In the genomic region with DNA sequence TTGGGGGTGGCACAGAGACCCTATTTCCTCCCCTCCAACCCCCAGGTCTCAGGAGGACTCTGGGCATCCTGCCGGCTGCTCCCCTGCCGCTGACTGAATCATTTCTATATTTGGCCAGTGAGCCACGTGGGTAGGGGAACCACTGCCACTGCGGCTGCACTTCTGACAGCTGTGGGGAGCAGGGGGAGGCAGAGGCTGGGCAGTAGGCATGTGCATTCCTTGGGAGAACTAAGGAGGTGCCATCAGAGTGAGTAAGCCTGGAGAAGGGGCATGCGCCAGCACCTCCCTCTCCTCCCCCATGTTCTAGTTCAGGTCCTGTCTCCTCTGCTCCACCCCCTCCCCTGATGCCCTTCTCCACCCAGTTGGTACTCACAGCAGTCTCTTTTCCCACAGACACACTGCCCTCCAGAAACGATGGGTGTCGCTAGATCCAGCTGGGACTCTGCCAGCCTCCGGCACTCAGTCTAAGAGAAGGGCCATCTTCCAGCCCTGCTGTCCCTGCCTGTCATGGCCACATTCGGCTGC, we compare ENCODE assay signal across 8 cellular contexts. TPM values are rescaled to one million over a fixed set of nuclear protein-coding genes. Genes with fewer than 3 reads are reported as not detected.
DNase-seq lines count a peak whose midpoint lies in the region; ATAC-seq and TF ChIP-seq lines count a peak whose summit lies in the region.

No MANE protein-coding gene starts in this region.

- no peak overlapping the region for H3K27ac Mint-ChIP-seq in stimulated activated memory B cell treated with anti-CD40 and anti-IgM and Interleukin-4, amounts not matched to agents 10 μg/mL and 1 μg/mL and 100 μg/mL, for 72 hours

- no peak overlapping the region for H3K4me3 Mint-ChIP-seq in stimulated activated memory B cell treated with anti-CD40 and anti-IgM and Interleukin-4, amounts not matched to agents 10 μg/mL and 1 μg/mL and 100 μg/mL, for 72 hours

- H3K4me1 Mint-ChIP-seq in stimulated activated memory B cell treated with anti-CD40 and anti-IgM and Interleukin-4, amounts not matched to agents 10 μg/mL and 1 μg/mL and 100 μg/mL, for 72 hours = peaks cover 8% of the 10 kb centered on the region

- H3K36me3 ChIP-seq in lung (ENCODE audit: control insufficient read depth in 2 of 2, insufficient read depth in 2 of 2, low read length in 2 of 2) = no peaks in the 10 kb centered on the region

- in situ Hi-C loops in GM13977 (cut with MboI; ENCODE audit: low pct_unique_long_range_greater_than_20kb, low sequenced_read_pairs, unreplicated experiment) = loop anchor here (10.0 kb wide), 1 partner anchor 187 kb away; the partner anchor contains the start of gene CHIT1

- WGBS in lung, 2 donors = 36 to 41% methylated on average over 9 of the region's 9 CpGs

- peak overlapping the region; percentile 45 for H3K27ac ChIP-seq in angular gyrus (ENCODE audit: low read depth, low read length)
- H3K27ac ChIP-seq in lung (ENCODE audit: low read depth in 1 of 2, low read length in 1 of 2) = peak overlapping the region in 1 of 2 donors; percentile 86

- H3K9me3 ChIP-seq in lung (ENCODE audit: control insufficient read depth in 2 of 2, insufficient read depth in 1 of 2, low read length in 1 of 2) = peaks cover 0 to 2% of the 10 kb centered on the region in 2 donors

- no peaks in the 10 kb centered on the region for H3K27me3 ChIP-seq in lung (ENCODE audit: control insufficient read depth, insufficient read depth)

- no peak overlapping the region for H3K4me3 ChIP-seq in lung

- no peaks in the 10 kb centered on the region for H3K9me3 Mint-ChIP-seq in stimulated activated memory B cell treated with anti-CD40 and anti-IgM and Interleukin-4, amounts not matched to agents 10 μg/mL and 1 μg/mL and 100 μg/mL, for 72 hours

- DNase-seq in EL = peak; percentile 91
- DNase-seq in lung (ENCODE audit: low spot score) = no peak
- DNase-seq in NCI-H1105 treated with DMSO at 0.1 percent for 48 hours (lab: John Stamatoyannopoulos, UW) = no peak
- no peak for DNase-seq in GM13977 (ENCODE audit: low spot score)

- TF ChIP-seq CTCF in lung (IDR thresholded peaks at IDR 0.05; ENCODE audit: control extremely low read depth, extremely low read depth) = no peak
- no peak for TF ChIP-seq CTCF in GM13977 (IDR thresholded peaks at IDR 0.05; ENCODE audit: extremely low read depth, insufficient read depth, missing control alignments)

- H3K4me1 ChIP-seq in lung (ENCODE audit: control insufficient read depth in 2 of 2, insufficient read depth in 2 of 2, low read length in 2 of 2) = peaks cover 0 to 3% of the 10 kb centered on the region in 2 donors

- ATAC-seq in HG03175 (IDR thresholded peaks at IDR 0.05; ENCODE audit: unreplicated experiment) = peak; percentile 56
- ATAC-seq in lung (ENCODE audit: insufficient read depth, low FRiP score) = peak; percentile 51
- ATAC-seq in stimulated activated memory B cell treated with anti-CD40 and anti-IgM and Interleukin-4, amounts not matched to agents 10 μg/mL and 1 μg/mL and 100 μg/mL, for 72 hours = no peak
- ATAC-seq in HG03521 (IDR thresholded peaks at IDR 0.05; ENCODE audit: unreplicated experiment) = no peak

- H3K36me3 Mint-ChIP-seq in stimulated activated memory B cell treated with anti-CD40 and anti-IgM and Interleukin-4, amounts not matched to agents 10 μg/mL and 1 μg/mL and 100 μg/mL, for 72 hours = no peaks in the 10 kb centered on the region

- peaks cover 40% of the 10 kb centered on the region for H3K27me3 Mint-ChIP-seq in stimulated activated memory B cell treated with anti-CD40 and anti-IgM and Interleukin-4, amounts not matched to agents 10 μg/mL and 1 μg/mL and 100 μg/mL, for 72 hours

RNA-seq across cellular contexts. Expression of gene PPFIA4, which starts 12.0 kb away (rescaled TPM):
- 1 to 10 TPM; 1.3 to 5.1 TPM for total RNA-seq in lung
- polyA plus RNA-seq in lung = under 1 TPM; 0.30 to 0.64 TPM

RNA-seq across cellular contexts. Expression of gene TMEM183A, which starts 31.1 kb away (rescaled TPM):
- total RNA-seq in lung = 10 to 100 TPM; 55.5 to 63.9 TPM
- polyA plus RNA-seq in lung = 10 to 100 TPM; 29.4 to 47.9 TPM

RNA-seq across cellular contexts. Expression of gene MYOG, which starts 47.5 kb away (rescaled TPM):
- total RNA-seq in lung = not detected
- polyA plus RNA-seq in lung = not detected

Comparison
In these comparisons a context has a peak if more than half of its experiments do, and no peak if none do; other contexts are left out.
1. ATAC-seq: peak in HG03175 (single experiment) and lung (single experiment); none in stimulated activated memory B cell treated with anti-CD40 and anti-IgM and Interleukin-4, amounts not matched to agents 10 μg/mL and 1 μg/mL and 100 μg/mL, for 72 hours (single experiment) and HG03521 (single experiment).